ENCODE assay signal across 7 cellular contexts in the genomic region with DNA sequence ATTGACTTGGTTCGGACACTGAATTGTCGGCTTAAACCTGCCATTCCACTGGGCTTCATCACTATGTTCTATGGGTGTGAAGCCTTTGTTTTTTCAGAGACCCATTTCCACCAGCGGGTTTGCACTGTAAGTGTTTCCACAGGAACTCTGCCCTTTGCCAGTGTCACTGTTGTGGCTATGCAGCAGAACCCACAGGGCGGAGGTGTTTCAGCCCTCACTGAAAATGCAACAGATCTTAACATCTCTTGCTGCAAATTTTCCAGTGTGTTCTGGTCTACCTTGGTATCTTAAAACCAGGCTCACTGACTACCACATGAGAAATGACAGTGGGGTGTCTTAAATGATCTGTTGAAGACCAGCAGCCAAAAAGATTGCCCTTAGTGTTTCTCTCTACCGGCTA. TPM values are rescaled to one million over a fixed set of nuclear protein-coding genes. Genes with fewer than 3 reads are reported as not detected.
DNase-seq lines count a peak whose midpoint lies in the region; ATAC-seq and TF ChIP-seq lines count a peak whose summit lies in the region.

No MANE protein-coding gene starts in this region.

- no peaks in the 10 kb centered on the region for H3K9me3 ChIP-seq in subcutaneous abdominal adipose tissue (ENCODE audit: control insufficient read depth in 5 of 5, low read length in 5 of 5)

- no peaks in the 10 kb centered on the region for H3K27me3 Mint-ChIP-seq in T-helper 1 cell treated with Interleukin-12 subunit alpha and Interleukin-12 subunit beta and Interleukin-4 antibody, amounts not matched to agents 30 μg/mL and 1 μg/mL, for 36 hours (ENCODE audit: low read depth)
- H3K27me3 Mint-ChIP-seq in natural killer cell (ENCODE audit: low read depth in 2 of 2) = no peaks in the 10 kb centered on the region

- H3K27me3 ChIP-seq in subcutaneous abdominal adipose tissue (ENCODE audit: control insufficient read depth in 5 of 5, insufficient read depth in 4 of 5, low read length in 5 of 5) = no peaks in the 10 kb centered on the region

- H3K4me1 ChIP-seq in subcutaneous abdominal adipose tissue (ENCODE audit: control insufficient read depth in 5 of 5, insufficient read depth in 5 of 5, low read length in 5 of 5) = peaks cover 0 to 76% (median 21%) of the 10 kb centered on the region in 5 donors

- H3K27ac Mint-ChIP-seq in T-helper 1 cell treated with Interleukin-12 subunit alpha and Interleukin-12 subunit beta and Interleukin-4 antibody, amounts not matched to agents 30 μg/mL and 1 μg/mL, for 36 hours = peak overlapping the region; percentile 92
- peak overlapping the region in 1 of 2 donors; percentile 99 for H3K27ac Mint-ChIP-seq in natural killer cell

- H3K36me3 Mint-ChIP-seq in T-helper 1 cell treated with Interleukin-12 subunit alpha and Interleukin-12 subunit beta and Interleukin-4 antibody, amounts not matched to agents 30 μg/mL and 1 μg/mL, for 36 hours (ENCODE audit: low read depth) = peaks cover 29% of the 10 kb centered on the region
- H3K36me3 Mint-ChIP-seq in natural killer cell = no peaks in the 10 kb centered on the region

- H3K9me3 Mint-ChIP-seq in T-helper 1 cell treated with Interleukin-12 subunit alpha and Interleukin-12 subunit beta and Interleukin-4 antibody, amounts not matched to agents 30 μg/mL and 1 μg/mL, for 36 hours = no peaks in the 10 kb centered on the region
- H3K9me3 Mint-ChIP-seq in natural killer cell = no peaks in the 10 kb centered on the region

- peak; percentile 56 to 87 (median 83) for ATAC-seq in natural killer cell

- H3K9ac ChIP-seq in subcutaneous abdominal adipose tissue (ENCODE audit: low read length in 5 of 5) = no peak overlapping the region

- DNase-seq in activated T-helper 1 cell treated with anti-CD3 and anti-CD28 coated beads, Interleukin-2, amount 50 U/mL, for 16 hours (ENCODE audit: low read depth in 1 of 2, low spot score in 1 of 2) = peak; percentile 55 to 73
- DNase-seq in natural killer cell (peak; percentile 80), D341Med (ENCODE audit: low spot score) (no peak), DMS53 (lab: John Stamatoyannopoulos, UW) (no peak), foreskin melanocyte (no peak)

- peak overlapping the region; percentile 67 for H3K27ac ChIP-seq in subcutaneous abdominal adipose tissue (ENCODE audit: low read depth, low read length)

- no peak overlapping the region for H3K4me3 ChIP-seq in subcutaneous abdominal adipose tissue (ENCODE audit: low read depth in 1 of 5, low read length in 5 of 5)

- no peak for TF ChIP-seq CTCF in natural killer cell (IDR thresholded peaks at IDR 0.05)

- H3K36me3 ChIP-seq in subcutaneous abdominal adipose tissue (ENCODE audit: control insufficient read depth in 5 of 5, insufficient read depth in 5 of 5, low read length in 5 of 5) = no peaks in the 10 kb centered on the region

- intact Hi-C loops in natural killer cell (cut with micrococcal nuclease) = loop anchor here (1.0 to 10.0 kb wide), 4 partner anchors 14 to 322 kb away; no protein-coding TSS in a partner anchor

- peak overlapping the region; percentile 73 for H3K4me3 Mint-ChIP-seq in T-helper 1 cell treated with Interleukin-12 subunit alpha and Interleukin-12 subunit beta and Interleukin-4 antibody, amounts not matched to agents 30 μg/mL and 1 μg/mL, for 36 hours
- H3K4me3 Mint-ChIP-seq in natural killer cell = peak overlapping the region; percentile 92

- H3K4me1 Mint-ChIP-seq in T-helper 1 cell treated with Interleukin-12 subunit alpha and Interleukin-12 subunit beta and Interleukin-4 antibody, amounts not matched to agents 30 μg/mL and 1 μg/mL, for 36 hours (ENCODE audit: low read depth) = peaks cover 84% of the 10 kb centered on the region
- H3K4me1 Mint-ChIP-seq in natural killer cell = peaks cover 96% of the 10 kb centered on the region in 2 donors

RNA-seq across cellular contexts. Expression of a gene that starts 21.1 kb away (rescaled TPM):
- total RNA-seq in natural killer cell = 100 to 1,000 TPM; 610 to 756 (median 618) TPM

Comparison
In these comparisons a context has a peak if more than half of its experiments do, and no peak if none do; other contexts are left out.
1. DNase-seq: peak in activated T-helper 1 cell treated with anti-CD3 and anti-CD28 coated beads, Interleukin-2, amount 50 U/mL, for 16 hours (2 of 2) and natural killer cell (single experiment); none in D341Med (single experiment), DMS53 (single experiment) and foreskin melanocyte (single experiment).